ENCODE assay signal across 15 cellular contexts in genomic region chr13:112134150-112135075, GRCh38.
"Had no signal": no experiment of that assay in that cellular context is flagged by ENCODE, and none has a peak within 500 bp of the region (broad histone marks: within the 10 kb centered on the region; RNA-seq: fewer than 3 reads in every experiment).

No MANE protein-coding gene starts in this region.

- H3K4me1 Mint-ChIP-seq: activated CD4-positive, alpha-beta T cell treated with anti-CD3 and anti-CD28 coated beads, Interleukin-2, amount 10 ng/mL, durations not matched to agents 7 days and 5 days; stimulated activated memory B cell treated with anti-CD40 and anti-IgM and Interleukin-4, amounts not matched to agents 10 μg/mL and 1 μg/mL and 100 μg/mL, for 72 hours had no signal

- H3K9me3 Mint-ChIP-seq: activated CD4-positive, alpha-beta T cell treated with anti-CD3 and anti-CD28 coated beads, Interleukin-2, amount 10 ng/mL, durations not matched to agents 7 days and 5 days; stimulated activated memory B cell treated with anti-CD40 and anti-IgM and Interleukin-4, amounts not matched to agents 10 μg/mL and 1 μg/mL and 100 μg/mL, for 72 hours had no signal

- H3K27me3 Mint-ChIP-seq: activated CD4-positive, alpha-beta T cell treated with anti-CD3 and anti-CD28 coated beads, Interleukin-2, amount 10 ng/mL, durations not matched to agents 7 days and 5 days; stimulated activated memory B cell treated with anti-CD40 and anti-IgM and Interleukin-4, amounts not matched to agents 10 μg/mL and 1 μg/mL and 100 μg/mL, for 72 hours had no signal

- H3K4me3 ChIP-seq: upper lobe of left lung had no signal

- H3K36me3 ChIP-seq: upper lobe of left lung had no signal

- H3K4me3 Mint-ChIP-seq: activated CD4-positive, alpha-beta T cell treated with anti-CD3 and anti-CD28 coated beads, Interleukin-2, amount 10 ng/mL, durations not matched to agents 7 days and 5 days; activated naive CD8-positive, alpha-beta T cell; brain; stimulated activated memory B cell treated with anti-CD40 and anti-IgM and Interleukin-4, amounts not matched to agents 10 μg/mL and 1 μg/mL and 100 μg/mL, for 72 hours had no signal

- ATAC-seq: left ventricle myocardium superior; right cardiac atrium; stimulated activated memory B cell treated with anti-CD40 and anti-IgM and Interleukin-4, amounts not matched to agents 10 μg/mL and 1 μg/mL and 100 μg/mL, for 72 hours had no signal

- H3K27me3 ChIP-seq: upper lobe of left lung had no signal

- H3K36me3 Mint-ChIP-seq: activated naive CD8-positive, alpha-beta T cell; brain; stimulated activated memory B cell treated with anti-CD40 and anti-IgM and Interleukin-4, amounts not matched to agents 10 μg/mL and 1 μg/mL and 100 μg/mL, for 72 hours had no signal

- H3K27ac Mint-ChIP-seq: activated CD4-positive, alpha-beta T cell treated with anti-CD3 and anti-CD28 coated beads, Interleukin-2, amount 10 ng/mL, durations not matched to agents 7 days and 5 days; activated naive CD8-positive, alpha-beta T cell; stimulated activated memory B cell treated with anti-CD40 and anti-IgM and Interleukin-4, amounts not matched to agents 10 μg/mL and 1 μg/mL and 100 μg/mL, for 72 hours had no signal

- H3K9me3 ChIP-seq: upper lobe of left lung had no signal

- H3K27ac ChIP-seq: dorsolateral prefrontal cortex, upper lobe of left lung had no signal

- DNase-seq: activated CD4-positive, alpha-beta T cell treated with anti-CD3 and anti-CD28 coated beads, Interleukin-2, amount 10 ng/mL, durations not matched to agents 7 days and 5 days; activated CD4-positive, CD25-positive, alpha-beta regulatory T cell; activated T-cell treated with anti-CD3 and anti-CD28 coated beads, Interleukin-2, amount 50 U/mL, for 1 hour; amygdala; dorsolateral prefrontal cortex; foreskin melanocyte; left ventricle myocardium superior; mesendoderm; right cardiac atrium; small intestine; T-helper 2 cell; upper lobe of left lung had no signal
